Comparison of ENCODE assay signal across 8 cellular contexts in genomic region chr3:127915115-127915936, GRCh38. TPM values are rescaled to one million over a fixed set of nuclear protein-coding genes. Genes with fewer than 3 reads are reported as not detected.
DNase-seq lines count a peak whose midpoint lies in the region; ATAC-seq and TF ChIP-seq lines count a peak whose summit lies in the region.

Gene KBTBD12, plus strand, starts transcription at chr3:127915232. Its CDS starts 7,830 bp downstream, at chr3:127923062.

- H3K9me3 Mint-ChIP-seq in activated CD4-positive, alpha-beta T cell treated with anti-CD3 and anti-CD28 coated beads, Interleukin-2, amount 10 ng/mL, durations not matched to agents 7 days and 5 days: peaks cover 8% of the 10 kb centered on the region
- H3K9me3 Mint-ChIP-seq in endodermal cell: peaks cover 11% of the 10 kb centered on the region
- no peaks in the 10 kb centered on the region for H3K9me3 Mint-ChIP-seq in effector memory CD8-positive, alpha-beta T cell

- H3K36me3 Mint-ChIP-seq in activated CD4-positive, alpha-beta T cell treated with anti-CD3 and anti-CD28 coated beads, Interleukin-2, amount 10 ng/mL, durations not matched to agents 7 days and 5 days (ENCODE audit: low read depth): no peaks in the 10 kb centered on the region
- H3K36me3 Mint-ChIP-seq in endodermal cell (ENCODE audit: low read depth): no peaks in the 10 kb centered on the region
- no peaks in the 10 kb centered on the region for H3K36me3 Mint-ChIP-seq in effector memory CD8-positive, alpha-beta T cell (ENCODE audit: insufficient read depth)

- no peak within 1 kb of the TSS for H3K4me3 ChIP-seq in endodermal cell (ENCODE audit: low read length)
- H3K4me3 ChIP-seq in mucosa of stomach (ENCODE audit: low read length): peak within 1 kb of the TSS; percentile 40
- H3K4me3 ChIP-seq in transverse colon: peak within 1 kb of the TSS; percentile 23 to 50 (median 36)

- no peak for DNase-seq in activated CD4-positive, alpha-beta T cell treated with anti-CD3 and anti-CD28 coated beads, Interleukin-2, amount 10 ng/mL, durations not matched to agents 7 days and 5 days
- no peak for DNase-seq in activated CD4-positive, alpha-beta T cell treated with anti-CD3 and anti-CD28 coated beads, Interleukin-2, amount 50 U/mL, for 1 hour
- DNase-seq in endodermal cell: peak; percentile 82
- peak; percentile 28 for DNase-seq in transverse colon
- DNase-seq in superior temporal gyrus (ENCODE audit: extremely low spot score): no peak
- DNase-seq in activated CD4-positive, CD25-positive, alpha-beta regulatory T cell (lab: John Stamatoyannopoulos, UW): no peak
- no peak for DNase-seq in effector memory CD8-positive, alpha-beta T cell

- peak within 1 kb of the TSS; percentile 28 for H3K4me3 Mint-ChIP-seq in activated CD4-positive, alpha-beta T cell treated with anti-CD3 and anti-CD28 coated beads, Interleukin-2, amount 10 ng/mL, durations not matched to agents 7 days and 5 days
- H3K4me3 Mint-ChIP-seq in endodermal cell: peak within 1 kb of the TSS; percentile 45
- H3K4me3 Mint-ChIP-seq in effector memory CD8-positive, alpha-beta T cell: no peak within 1 kb of the TSS

- no peak for TF ChIP-seq CTCF in endodermal cell (conservative IDR thresholded peaks at IDR 0.05)
- no peak for TF ChIP-seq CTCF in transverse colon (IDR thresholded peaks at IDR 0.05)

- peaks cover 35% of the 10 kb centered on the region for H3K27me3 ChIP-seq in endodermal cell (ENCODE audit: control insufficient read depth, insufficient read depth, low read length, poor library complexity, severe bottlenecking)
- no peaks in the 10 kb centered on the region for H3K27me3 ChIP-seq in mucosa of stomach (ENCODE audit: control insufficient read depth, insufficient read depth, low read length)
- no peaks in the 10 kb centered on the region for H3K27me3 ChIP-seq in transverse colon

- peaks cover 55% of the 10 kb centered on the region for H3K27me3 Mint-ChIP-seq in activated CD4-positive, alpha-beta T cell treated with anti-CD3 and anti-CD28 coated beads, Interleukin-2, amount 10 ng/mL, durations not matched to agents 7 days and 5 days
- H3K27me3 Mint-ChIP-seq in endodermal cell (ENCODE audit: insufficient read depth): peaks cover 66% of the 10 kb centered on the region
- peaks cover 61 to 90% of the 10 kb centered on the region in 2 donors for H3K27me3 Mint-ChIP-seq in effector memory CD8-positive, alpha-beta T cell

- intact Hi-C loops in transverse colon (cut with DNase I; ENCODE audit: low total_unique reads): no loop called here

- peaks cover 8% of the 10 kb centered on the region for H3K4me1 Mint-ChIP-seq in activated CD4-positive, alpha-beta T cell treated with anti-CD3 and anti-CD28 coated beads, Interleukin-2, amount 10 ng/mL, durations not matched to agents 7 days and 5 days
- H3K4me1 Mint-ChIP-seq in endodermal cell: peaks cover 2% of the 10 kb centered on the region
- peaks cover 0 to 2% of the 10 kb centered on the region in 2 donors for H3K4me1 Mint-ChIP-seq in effector memory CD8-positive, alpha-beta T cell (ENCODE audit: low read depth in 2 of 2)

- H3K27ac ChIP-seq in endodermal cell (ENCODE audit: low read depth, low read length) (no peak within 1 kb of the TSS), transverse colon (peak within 1 kb of the TSS; percentile 62 to 82 (median 72))

- H3K36me3 ChIP-seq in endodermal cell (ENCODE audit: control insufficient read depth, insufficient read depth, low read length) (no peaks in the 10 kb centered on the region), mucosa of stomach (ENCODE audit: control insufficient read depth, insufficient read depth, low read length) (no peaks in the 10 kb centered on the region), transverse colon (no peaks in the 10 kb centered on the region)

- 65 to 74% methylated on average over 32 to 69 of the region's 69 CpGs for WGBS in endodermal cell (ENCODE audit: insufficient coverage in 1 of 2, insufficient read length in 1 of 2), 2 experiments
- WGBS in transverse colon (ENCODE audit: low coverage in 1 of 2), 2 donors: 8 to 35% methylated on average over 5 to 64 of the region's 69 CpGs

- H3K9ac ChIP-seq in endodermal cell (ENCODE audit: extremely low read depth, low read length, poor library complexity, severe bottlenecking) (no peak within 1 kb of the TSS), mucosa of stomach (ENCODE audit: low read length) (peak within 1 kb of the TSS; percentile 85)

- TF ChIP-seq EP300 in transverse colon (IDR thresholded peaks at IDR 0.05; ENCODE audit: low read depth): no peak

- POLR2A ChIA-PET in activated CD4-positive, alpha-beta T cell treated with anti-CD3 and anti-CD28 coated beads, Interleukin-2, amount 10 ng/mL, durations not matched to agents 7 days and 5 days (lab: Charles Lee): no interaction called here

- in situ Hi-C loops in transverse colon (cut with MboI; ENCODE audit: low pct_ligation_motif_present in 1 of 4, low pct_unique_long_range_greater_than_20kb in 1 of 4, low sequenced_read_pairs in 3 of 4): no loop called here

- ATAC-seq in effector memory CD8-positive, alpha-beta T cell (replicated peaks): no peak

- CTCF ChIA-PET in activated CD4-positive, alpha-beta T cell treated with anti-CD3 and anti-CD28 coated beads, Interleukin-2, amount 10 ng/mL, durations not matched to agents 7 days and 5 days (lab: Charles Lee): no interaction called here

- H3K9me3 ChIP-seq in endodermal cell (ENCODE audit: control insufficient read depth, low read length) (no peaks in the 10 kb centered on the region), mucosa of stomach (ENCODE audit: control insufficient read depth, low read length) (no peaks in the 10 kb centered on the region), transverse colon (no peaks in the 10 kb centered on the region)

- H3K27ac Mint-ChIP-seq in activated CD4-positive, alpha-beta T cell treated with anti-CD3 and anti-CD28 coated beads, Interleukin-2, amount 10 ng/mL, durations not matched to agents 7 days and 5 days: no peak within 1 kb of the TSS
- no peak within 1 kb of the TSS for H3K27ac Mint-ChIP-seq in endodermal cell
- H3K27ac Mint-ChIP-seq in effector memory CD8-positive, alpha-beta T cell: no peak within 1 kb of the TSS

- peak; percentile 21 for TF ChIP-seq POLR2A in transverse colon (IDR thresholded peaks at IDR 0.05)

- H3K4me1 ChIP-seq in endodermal cell (ENCODE audit: control insufficient read depth, insufficient read depth, low read length): no peaks in the 10 kb centered on the region
- H3K4me1 ChIP-seq in mucosa of stomach (ENCODE audit: control insufficient read depth, insufficient read depth, low read length): peaks cover 29% of the 10 kb centered on the region
- H3K4me1 ChIP-seq in transverse colon: peaks cover 7 to 29% (median 20%) of the 10 kb centered on the region in 4 donors

RNA-seq across cellular contexts. Expression of gene KBTBD12, which starts in this region (rescaled TPM):
- not detected for total RNA-seq in activated CD4-positive, alpha-beta T cell treated with anti-CD3 and anti-CD28 coated beads, Interleukin-2, amount 10 ng/mL, durations not matched to agents 7 days and 5 days
- under 1 TPM; 0.24 to 0.42 TPM for total RNA-seq in endodermal cell
- polyA plus RNA-seq in endodermal cell (2013, experiment 1 of 2): not detected
- not detected for polyA plus RNA-seq in endodermal cell (2013, experiment 2 of 2)
- total RNA-seq in transverse colon: 10 to 100 TPM in 1 of 4 donors, 1 to 10 TPM in 3; 3.3 to 17.5 (median 4.3) TPM

Comparison
In these comparisons a context has a peak if more than half of its experiments do, and no peak if none do; other contexts are left out.
1. Peak in DNase-seq in endodermal cell; RNA of the gene not detected or under 1 TPM.
2. H3K4me3 Mint-ChIP-seq: peak in activated CD4-positive, alpha-beta T cell treated with anti-CD3 and anti-CD28 coated beads, Interleukin-2, amount 10 ng/mL, durations not matched to agents 7 days and 5 days (single experiment) and endodermal cell (single experiment); none in effector memory CD8-positive, alpha-beta T cell (0 of 2).